Comparison of ENCODE assay signal across 12 cellular contexts in the genomic region with DNA sequence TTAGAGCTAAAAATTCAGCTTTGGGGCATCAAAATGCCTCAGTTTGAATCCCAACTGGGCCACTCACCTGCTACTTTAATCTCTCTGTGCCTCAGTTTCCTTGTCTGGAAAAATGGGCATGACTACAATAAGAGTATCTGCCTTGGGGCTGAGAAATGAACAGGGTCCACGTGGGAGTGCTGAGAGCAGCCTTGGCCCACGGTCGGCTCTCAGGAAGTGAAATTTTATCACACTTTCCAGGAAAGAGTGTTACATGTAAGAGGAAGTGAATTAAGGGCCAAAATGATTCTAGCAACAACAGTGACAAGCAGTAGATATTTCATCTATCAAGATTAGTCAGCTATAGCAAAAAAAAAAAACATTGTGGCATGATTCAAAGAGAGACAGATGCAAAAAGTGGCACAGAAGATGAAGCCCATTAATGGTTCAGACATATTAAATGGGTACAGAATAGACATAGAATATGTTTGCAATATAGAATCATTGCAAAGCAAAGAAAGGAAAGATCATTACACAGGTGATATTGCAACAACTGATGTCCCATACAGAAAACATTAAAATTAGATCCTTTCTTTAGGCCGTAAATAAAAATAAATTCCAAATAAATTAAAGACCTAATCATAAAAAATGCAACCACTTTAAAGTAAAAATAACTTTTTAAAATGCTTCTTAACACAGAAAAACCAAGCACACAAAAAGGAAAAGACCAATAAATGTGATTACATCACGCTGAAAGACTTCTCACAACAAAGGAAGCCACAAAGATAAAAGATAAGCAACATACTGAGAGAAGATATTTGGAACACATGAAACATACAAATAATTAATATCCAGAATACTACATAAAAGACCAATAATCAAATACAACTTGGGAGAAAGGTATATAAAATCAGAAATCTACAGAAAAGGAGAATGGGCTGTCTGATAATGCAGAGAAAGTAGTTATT. TPM values are rescaled to one million over a fixed set of nuclear protein-coding genes. Genes with fewer than 3 reads are reported as not detected.
A peak's percentile ranks its signal among the peaks of the same experiment; 100 is the strongest.
DNase-seq lines count a peak whose midpoint lies in the region; ATAC-seq and TF ChIP-seq lines count a peak whose summit lies in the region.
"Had no signal": no experiment of that assay in that cellular context is flagged by ENCODE, and none has a peak within 500 bp of the region (broad histone marks: within the 10 kb centered on the region; RNA-seq: fewer than 3 reads in every experiment).

No MANE protein-coding gene starts in this region.

- peak; percentile 44 for DNase-seq in activated CD4-positive, alpha-beta T cell treated with anti-CD3 and anti-CD28 coated beads for 48 hours
- DNase-seq in activated CD4-positive, alpha-beta T cell treated with anti-CD3 and anti-CD28 coated beads, Interleukin-2, amount 50 U/mL, for 4 hours: no peak
- no peak for DNase-seq in activated naive CD4-positive, alpha-beta T cell treated with anti-CD3 and anti-CD28 coated beads, Interleukin-2, amount 50 U/mL, for 72 hours (ENCODE audit: low spot score in 2 of 2)
- peak; percentile 38 for DNase-seq in pons (ENCODE audit: low spot score)
- no peak for DNase-seq in psoas muscle
- no peak for DNase-seq in tibial artery
- DNase-seq: left cardiac atrium, NCI-H526 treated with DMSO at 0.1 percent for 48 hours, retina had no signal

- H3K4me3 ChIP-seq in Loucy (ENCODE audit: low read length, poor library complexity, severe bottlenecking): peak overlapping the region; percentile 52
- no peak overlapping the region for H3K4me3 ChIP-seq in psoas muscle
- H3K4me3 ChIP-seq in tibial artery: no peak overlapping the region
- H3K4me3 ChIP-seq: A549 had no signal

- 56 to 67% (median 67%) methylated on average over 5 of the region's 5 CpGs for WGBS in psoas muscle, 3 donors

- TF ChIP-seq CTCF in Loucy (conservative IDR thresholded peaks at IDR 0.05; ENCODE audit: low read length): no peak
- no peak for TF ChIP-seq CTCF in psoas muscle (IDR thresholded peaks at IDR 0.05)
- no peak for TF ChIP-seq CTCF in tibial artery (IDR thresholded peaks at IDR 0.05)

- no peaks in the 10 kb centered on the region for H3K9me2 ChIP-seq in Loucy (replicated peaks; ENCODE audit: low read depth, low read length)

- H3K9me3 ChIP-seq in Loucy (ENCODE audit: insufficient read depth, low read depth, low read length): no peaks in the 10 kb centered on the region
- H3K9me3 ChIP-seq in psoas muscle: no peaks in the 10 kb centered on the region
- no peaks in the 10 kb centered on the region for H3K9me3 ChIP-seq in tibial artery
- H3K9me3 ChIP-seq: A549 had no signal

- H3K9me3 Mint-ChIP-seq in activated naive CD4-positive, alpha-beta T cell treated with anti-CD3 and anti-CD28 coated beads, Interleukin-2, amount 50 U/mL, for 72 hours: no peaks in the 10 kb centered on the region

- peak overlapping the region; percentile 53 for H3K4me2 ChIP-seq in Loucy (ENCODE audit: low read depth, low read length, poor library complexity, severe bottlenecking)
- H3K4me2 ChIP-seq: A549 had no signal

- H3K27me3 ChIP-seq in Loucy (ENCODE audit: insufficient read depth, low read length, poor library complexity, severe bottlenecking): no peaks in the 10 kb centered on the region
- no peaks in the 10 kb centered on the region for H3K27me3 ChIP-seq in psoas muscle (ENCODE audit: insufficient read depth in 3 of 3, low read length in 2 of 3)
- no peaks in the 10 kb centered on the region for H3K27me3 ChIP-seq in tibial artery

- H3K79me2 ChIP-seq in Loucy (ENCODE audit: insufficient read depth, low read length): no peaks in the 10 kb centered on the region

- no peaks in the 10 kb centered on the region for H3K36me3 ChIP-seq in Loucy (ENCODE audit: insufficient read depth, low read length)
- no peaks in the 10 kb centered on the region for H3K36me3 ChIP-seq in psoas muscle (ENCODE audit: insufficient read depth in 1 of 2, low read depth in 1 of 2)
- H3K36me3 ChIP-seq in tibial artery: no peaks in the 10 kb centered on the region

- intact Hi-C loops in psoas muscle (cut with DNase I) (no loop called here), tibial artery (cut with DNase I; ENCODE audit: low total_unique reads) (no loop called here)

- peak overlapping the region in 1 of 2 donors; percentile 15 for H3K27ac Mint-ChIP-seq in activated naive CD4-positive, alpha-beta T cell treated with anti-CD3 and anti-CD28 coated beads, Interleukin-2, amount 50 U/mL, for 72 hours

- 0 out of 2 replicates have a peak, but pooled peaks cover 2% of the 10 kb centered on the region for H3F3A ChIP-seq in Loucy (ENCODE audit: low read depth)

- H3K27ac ChIP-seq in psoas muscle (no peak overlapping the region), tibial artery (no peak overlapping the region)
- H3K27ac ChIP-seq: A549 had no signal

- no peaks in the 10 kb centered on the region for H3K36me3 Mint-ChIP-seq in activated naive CD4-positive, alpha-beta T cell treated with anti-CD3 and anti-CD28 coated beads, Interleukin-2, amount 50 U/mL, for 72 hours

- peak; percentile 48 to 65 for ATAC-seq in activated naive CD4-positive, alpha-beta T cell treated with anti-CD3 and anti-CD28 coated beads, Interleukin-2, amount 50 U/mL, for 72 hours
- ATAC-seq in psoas muscle (no peak), HG02678 (IDR thresholded peaks at IDR 0.05; ENCODE audit: unreplicated experiment) (no peak)
- ATAC-seq: A549 had no signal

- peak overlapping the region; percentile 13 for H3K9ac ChIP-seq in Loucy (ENCODE audit: low read depth, low read length, poor library complexity, severe bottlenecking)

- H3K4me1 ChIP-seq in Loucy (ENCODE audit: insufficient read depth, low read length, poor library complexity, severe bottlenecking) (peaks cover 41% of the 10 kb centered on the region), psoas muscle (peaks cover 6% of the 10 kb centered on the region), tibial artery (peaks cover 0 to 11% (median 6%) of the 10 kb centered on the region in 4 donors)
- H3K4me1 ChIP-seq: A549 had no signal

- H2AFZ ChIP-seq in Loucy (ENCODE audit: low read length): no peak overlapping the region

- no peaks in the 10 kb centered on the region for H4K20me1 ChIP-seq in Loucy (ENCODE audit: insufficient read depth, low read length, poor library complexity, severe bottlenecking)

RNA-seq across cellular contexts. Expression of a gene that starts 4.3 kb away (rescaled TPM):
- 1 to 10 TPM; 2.0 to 4.0 TPM for total RNA-seq in activated naive CD4-positive, alpha-beta T cell treated with anti-CD3 and anti-CD28 coated beads, Interleukin-2, amount 50 U/mL, for 72 hours
- total RNA-seq in psoas muscle: 10 to 100 TPM in 1 of 4 donors, 1 to 10 TPM in 3; 3.5 to 12.0 (median 6.0) TPM
- 1 to 10 TPM; 7.0 to 9.1 (median 7.7) TPM for polyA plus RNA-seq in psoas muscle
- polyA plus RNA-seq: A549 had no signal

RNA-seq across cellular contexts. Expression of a gene that starts 50.0 kb away (rescaled TPM):
- not detected for total RNA-seq in activated naive CD4-positive, alpha-beta T cell treated with anti-CD3 and anti-CD28 coated beads, Interleukin-2, amount 50 U/mL, for 72 hours
- total RNA-seq in psoas muscle: not detected
- polyA plus RNA-seq in psoas muscle: under 1 TPM in 1 of 3 donors, not detected in 2; 0.01 TPM
- total RNA-seq: left cardiac atrium had no signal
- polyA plus RNA-seq: A549 had no signal

Comparison
In these comparisons a context has a peak if more than half of its experiments do, and no peak if none do; other contexts are left out.
1. DNase-seq: peak in activated CD4-positive, alpha-beta T cell treated with anti-CD3 and anti-CD28 coated beads for 48 hours (single experiment) and pons (single experiment); none in activated CD4-positive, alpha-beta T cell treated with anti-CD3 and anti-CD28 coated beads, Interleukin-2, amount 50 U/mL, for 4 hours (0 of 2), activated naive CD4-positive, alpha-beta T cell treated with anti-CD3 and anti-CD28 coated beads, Interleukin-2, amount 50 U/mL, for 72 hours (0 of 2), psoas muscle (0 of 2) and tibial artery (0 of 2).
2. ATAC-seq: peak in activated naive CD4-positive, alpha-beta T cell treated with anti-CD3 and anti-CD28 coated beads, Interleukin-2, amount 50 U/mL, for 72 hours (2 of 2); none in psoas muscle (0 of 4) and HG02678 (single experiment).